ENCODE assay signal across 8 cellular contexts in the genomic region with DNA sequence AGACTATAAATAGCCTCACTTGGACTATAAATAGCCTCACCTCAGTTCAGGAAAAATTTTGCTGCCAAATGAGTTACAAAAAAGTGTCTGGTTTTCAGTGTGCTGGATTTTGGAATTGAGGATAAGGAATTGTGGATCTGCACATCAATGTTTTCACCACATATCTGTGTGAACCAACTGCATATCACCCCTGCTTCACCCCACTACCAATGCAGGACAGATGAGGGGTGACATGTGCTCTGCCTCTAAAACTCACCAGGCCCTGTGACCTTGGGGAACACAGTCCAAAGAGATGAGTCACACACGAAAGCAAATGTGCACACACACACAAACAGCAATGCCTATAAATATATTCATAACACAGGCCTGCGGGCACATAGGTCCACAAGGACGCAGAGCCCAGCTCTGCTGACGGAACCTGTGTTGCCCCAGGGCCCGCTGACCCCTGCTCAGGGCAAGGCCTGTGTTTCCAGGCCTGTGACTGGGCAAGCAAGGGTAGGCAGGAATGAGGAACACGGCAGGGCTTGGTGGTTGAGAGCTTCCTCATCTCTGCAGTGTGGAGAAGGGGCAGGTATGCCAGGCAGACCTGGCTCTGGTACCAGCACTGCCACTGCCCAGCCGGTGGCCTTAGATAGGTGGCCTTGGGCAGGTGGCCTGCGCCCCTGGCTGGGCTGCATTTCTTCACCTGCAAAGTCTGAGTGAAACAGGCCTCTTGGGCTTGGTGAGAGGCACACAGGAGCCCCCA.
DNase-seq lines count a peak whose midpoint lies in the region; ATAC-seq and TF ChIP-seq lines count a peak whose summit lies in the region.

No MANE protein-coding gene starts in this region.

- no peaks in the 10 kb centered on the region for H3F3A ChIP-seq in PC-3 (ENCODE audit: low read length, unreplicated experiment)

- in situ Hi-C loops in GM13977 (cut with MboI; ENCODE audit: low pct_unique_long_range_greater_than_20kb, low sequenced_read_pairs, unreplicated experiment), result no loop called here

- peak; percentile 62 for ATAC-seq in GM19463 (IDR thresholded peaks at IDR 0.05; ENCODE audit: unreplicated experiment)
- ATAC-seq in PC-3, result peak; percentile 86
- peak; percentile 59 for ATAC-seq in esophagus mucosa
- peak; percentile 18 for ATAC-seq in sciatic nerve
- no peak for ATAC-seq in GM19324 (IDR thresholded peaks at IDR 0.05; ENCODE audit: low FRiP score, unreplicated experiment)
- no peak for ATAC-seq in HG03135 (IDR thresholded peaks at IDR 0.05; ENCODE audit: unreplicated experiment)
- ATAC-seq in GM19395 (IDR thresholded peaks at IDR 0.05; ENCODE audit: unreplicated experiment), result no peak

- H3K9ac ChIP-seq in PC-3 (ENCODE audit: low read length), result peak overlapping the region; percentile 51

- peaks cover 26% of the 10 kb centered on the region for H3K4me1 ChIP-seq in PC-3 (ENCODE audit: insufficient read depth, low read length)

- H3K4me3 ChIP-seq in PC-3 (ENCODE audit: low read length), result no peak overlapping the region

- H3K9me3 ChIP-seq in PC-3 (ENCODE audit: low read length), result no peaks in the 10 kb centered on the region

- H3K27me3 ChIP-seq in PC-3 (ENCODE audit: low read length), result no peaks in the 10 kb centered on the region

- no peaks in the 10 kb centered on the region for H4K20me1 ChIP-seq in PC-3 (ENCODE audit: low read length)

- H3K27ac ChIP-seq in PC-3 (ENCODE audit: low read length), result peak overlapping the region; percentile 88

- no peak overlapping the region for H2AFZ ChIP-seq in PC-3 (ENCODE audit: low read length)

- peak overlapping the region; percentile 58 for H3K4me2 ChIP-seq in PC-3 (ENCODE audit: low read length)

- BruUV-seq in PC-3 (replicated peaks; lab: Mats Ljungman, UMichigan), result no TSS peak

- POLR2A ChIA-PET in PC-3 (lab: Charles Lee; ENCODE audit: unreplicated experiment), result interaction anchor here (0.5 kb wide), 1 partner anchor 88 kb away, joined by 5 read pairs; a partner anchor contains a TSS

- no peaks in the 10 kb centered on the region for H3K9me2 ChIP-seq in PC-3 (replicated peaks; ENCODE audit: low read length)

- TF ChIP-seq CTCF in PC-3 (conservative IDR thresholded peaks at IDR 0.05; ENCODE audit: low read depth, low read length), result no peak
- no peak for TF ChIP-seq CTCF in GM13977 (IDR thresholded peaks at IDR 0.05; ENCODE audit: extremely low read depth, insufficient read depth, missing control alignments)

- no peaks in the 10 kb centered on the region for H3K79me2 ChIP-seq in PC-3 (ENCODE audit: low read length)

- DNase-seq in PC-3, result peak; percentile 82
- DNase-seq in sciatic nerve (ENCODE audit: low spot score), result no peak
- DNase-seq in GM13977 (ENCODE audit: low spot score), result no peak

- CTCF ChIA-PET in PC-3 (lab: Charles Lee), result no interaction called here

- H3K36me3 ChIP-seq in PC-3 (ENCODE audit: low read depth, low read length), result no peaks in the 10 kb centered on the region

- intact Hi-C loops in PC-3 (cut with micrococcal nuclease) (no loop called here), sciatic nerve (cut with DNase I) (no loop called here)

Comparison
In these comparisons a context has a peak if more than half of its experiments do, and no peak if none do; other contexts are left out.
1. ATAC-seq: peak in GM19463 (single experiment), PC-3 (single experiment), esophagus mucosa (single experiment) and sciatic nerve (single experiment); none in GM19324 (single experiment), HG03135 (single experiment) and GM19395 (single experiment).